1 cellular context compared by ENCODE assay signal in genomic region chr14:73757381-73757780, GRCh38.
TF ChIP-seq lines count a peak whose summit lies in the region.

No MANE protein-coding gene starts in this region.

TF ChIP-seq in GM12878, 131 proteins besides CTCF, POLR2A, EP300 and RAD21 (continued from another document):
- TF ChIP-seq, protein P1, sequence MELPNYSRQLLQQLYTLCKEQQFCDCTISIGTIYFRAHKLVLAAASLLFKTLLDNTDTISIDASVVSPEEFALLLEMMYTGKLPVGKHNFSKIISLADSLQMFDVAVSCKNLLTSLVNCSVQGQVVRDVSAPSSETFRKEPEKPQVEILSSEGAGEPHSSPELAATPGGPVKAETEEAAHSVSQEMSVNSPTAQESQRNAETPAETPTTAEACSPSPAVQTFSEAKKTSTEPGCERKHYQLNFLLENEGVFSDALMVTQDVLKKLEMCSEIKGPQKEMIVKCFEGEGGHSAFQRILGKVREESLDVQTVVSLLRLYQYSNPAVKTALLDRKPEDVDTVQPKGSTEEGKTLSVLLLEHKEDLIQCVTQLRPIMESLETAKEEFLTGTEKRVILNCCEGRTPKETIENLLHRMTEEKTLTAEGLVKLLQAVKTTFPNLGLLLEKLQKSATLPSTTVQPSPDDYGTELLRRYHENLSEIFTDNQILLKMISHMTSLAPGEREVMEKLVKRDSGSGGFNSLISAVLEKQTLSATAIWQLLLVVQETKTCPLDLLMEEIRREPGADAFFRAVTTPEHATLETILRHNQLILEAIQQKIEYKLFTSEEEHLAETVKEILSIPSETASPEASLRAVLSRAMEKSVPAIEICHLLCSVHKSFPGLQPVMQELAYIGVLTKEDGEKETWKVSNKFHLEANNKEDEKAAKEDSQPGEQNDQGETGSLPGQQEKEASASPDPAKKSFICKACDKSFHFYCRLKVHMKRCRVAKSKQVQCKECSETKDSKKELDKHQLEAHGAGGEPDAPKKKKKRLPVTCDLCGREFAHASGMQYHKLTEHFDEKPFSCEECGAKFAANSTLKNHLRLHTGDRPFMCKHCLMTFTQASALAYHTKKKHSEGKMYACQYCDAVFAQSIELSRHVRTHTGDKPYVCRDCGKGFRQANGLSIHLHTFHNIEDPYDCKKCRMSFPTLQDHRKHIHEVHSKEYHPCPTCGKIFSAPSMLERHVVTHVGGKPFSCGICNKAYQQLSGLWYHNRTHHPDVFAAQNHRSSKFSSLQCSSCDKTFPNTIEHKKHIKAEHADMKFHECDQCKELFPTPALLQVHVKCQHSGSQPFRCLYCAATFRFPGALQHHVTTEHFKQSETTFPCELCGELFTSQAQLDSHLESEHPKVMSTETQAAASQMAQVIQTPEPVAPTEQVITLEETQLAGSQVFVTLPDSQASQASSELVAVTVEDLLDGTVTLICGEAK (IDR thresholded peaks at IDR 0.05; ENCODE audit: borderline replicate concordance): no peak
- TF ChIP-seq EED (IDR thresholded peaks at IDR 0.05; ENCODE audit: low read depth): peak; percentile 35; the same call in 1 of the 2 replicates
